ENCODE assay signal across 18 cellular contexts in genomic region chr2:136020831-136021230, GRCh38. TPM values are rescaled to one million over a fixed set of nuclear protein-coding genes. Genes with fewer than 3 reads are reported as not detected.
DNase-seq lines count a peak whose midpoint lies in the region; FAIRE-seq and TF ChIP-seq lines count a peak whose summit lies in the region.
"Had no signal": no experiment of that assay in that cellular context is flagged by ENCODE, and none has a peak within 500 bp of the region (broad histone marks: within the 10 kb centered on the region; RNA-seq: fewer than 3 reads in every experiment).

No MANE protein-coding gene starts in this region.

- H3K4ac ChIP-seq in neuronal stem cell (ENCODE audit: low read length) = no peak overlapping the region

- no peaks in the 10 kb centered on the region for H3K9me3 ChIP-seq in neuronal stem cell (replicated peaks in 1 of 2; ENCODE audit: control insufficient read depth in 2 of 2, insufficient read depth in 1 of 2, low read depth in 1 of 2, low read length in 2 of 2)
- H3K9me3 ChIP-seq: A549, Peyer's patch, SK-N-SH had no signal

- no peak overlapping the region for H2BK120ac ChIP-seq in neuronal stem cell (ENCODE audit: low read depth, low read length)

- H3K18ac ChIP-seq in neuronal stem cell (ENCODE audit: low read length) = no peak overlapping the region

- intact Hi-C loops in head of caudate nucleus (cut with DNase I) = loop anchor here (10.0 kb wide), 1 partner anchor 94 kb away; the partner anchor contains the start of gene CXCR4

- H3K4me2 ChIP-seq in neuronal stem cell (ENCODE audit: insufficient read depth, low read length, poor library complexity, severe bottlenecking) = no peak overlapping the region
- H3K4me2 ChIP-seq: A549, SK-N-SH had no signal

- no peak overlapping the region for H3K9ac ChIP-seq in neuronal stem cell (ENCODE audit: low read depth, low read length, poor library complexity)
- H3K9ac ChIP-seq: SK-N-SH had no signal

- H3K14ac ChIP-seq in neuronal stem cell (ENCODE audit: low read length) = no peak overlapping the region

- TF ChIP-seq CTCF in D721Med (IDR thresholded peaks at IDR 0.05; ENCODE audit: insufficient read depth, missing control alignments) (no peak), HL-60 (IDR thresholded peaks at IDR 0.05; ENCODE audit: insufficient read depth, low read length) (no peak)

- peak overlapping the region; percentile 8; the same call in 1 of the 2 replicates for H3K27ac ChIP-seq in HL-60 (replicated peaks)
- H3K27ac ChIP-seq in cingulate gyrus (ENCODE audit: low read depth, low read length) = peak overlapping the region; percentile 48
- H3K27ac ChIP-seq in neuronal stem cell (replicated peaks; ENCODE audit: low read length) = no peak overlapping the region
- H3K27ac ChIP-seq: A549, C4-2B, Peyer's patch had no signal

- H3K79me1 ChIP-seq in neuronal stem cell (ENCODE audit: low read depth, low read length) = no peaks in the 10 kb centered on the region

- H3K23ac ChIP-seq in neuronal stem cell (ENCODE audit: low read depth, low read length, poor library complexity) = no peak overlapping the region

- H3K4me1 ChIP-seq in neuronal stem cell (ENCODE audit: control insufficient read depth in 2 of 2, insufficient read depth in 1 of 2, low read depth in 1 of 2, low read length in 2 of 2) = peaks cover 23 to 44% of the 10 kb centered on the region in 2 donors
- H3K4me1 ChIP-seq: Peyer's patch had no signal

- DNase-seq in D721Med (ENCODE audit: insufficient read length, low spot score) (no peak), HL-60 (ENCODE audit: low read depth in 1 of 2, low spot score in 1 of 2) (no peak), neuronal stem cell (ENCODE audit: low spot score) (peak; percentile 67), superior temporal gyrus (ENCODE audit: extremely low spot score) (no peak), head of caudate nucleus (no peak), nucleus accumbens (lab: John Stamatoyannopoulos, UW) (no peak)
- DNase-seq in central memory CD4-positive, alpha-beta T cell = no peak
- DNase-seq: COR-L47, KBM-7, NCI-H1092, NCI-H2081 treated with DMSO at 0.1 percent for 48 hours, NCI-H510A treated with DMSO at 0.1 percent for 48 hours, Peyer's patch, SK-N-SH had no signal

- no peak overlapping the region for H3K4me3 ChIP-seq in HL-60 (replicated peaks; ENCODE audit: insufficient read depth, low read length)
- no peak overlapping the region for H3K4me3 ChIP-seq in neuronal stem cell (ENCODE audit: low read length in 2 of 2)
- H3K4me3 ChIP-seq: A549, Peyer's patch had no signal

- H2BK12ac ChIP-seq in neuronal stem cell (ENCODE audit: low read length) = no peak overlapping the region

- H2AK5ac ChIP-seq in neuronal stem cell (ENCODE audit: low read depth, low read length) = no peak overlapping the region

- H2BK5ac ChIP-seq in neuronal stem cell (ENCODE audit: low read length) = no peak overlapping the region

- H4K8ac ChIP-seq in neuronal stem cell (ENCODE audit: low read depth, low read length) = no peak overlapping the region

- peak; percentile 32 for FAIRE-seq in D721Med (lab: Jason Lieb, UNC)
- FAIRE-seq: A549, H1 had no signal

- H2BK15ac ChIP-seq in neuronal stem cell (ENCODE audit: low read length) = no peak overlapping the region

- H3K27me3 ChIP-seq in HL-60 (ENCODE audit: insufficient read depth, poor library complexity, severe bottlenecking) (no peaks in the 10 kb centered on the region), neuronal stem cell (ENCODE audit: control insufficient read depth in 3 of 3, insufficient read depth in 3 of 3, low read depth in 1 of 3, low read length in 3 of 3) (no peaks in the 10 kb centered on the region)
- H3K27me3 ChIP-seq: Peyer's patch had no signal

- H3K36me3 ChIP-seq in neuronal stem cell (replicated peaks in 1 of 2; ENCODE audit: control insufficient read depth in 2 of 2, insufficient read depth in 2 of 2, low read length in 2 of 2) = no peaks in the 10 kb centered on the region
- H3K36me3 ChIP-seq: Peyer's patch had no signal

- no peak overlapping the region for H4K91ac ChIP-seq in neuronal stem cell (ENCODE audit: low read depth, low read length, poor library complexity)

- H2AFZ ChIP-seq in neuronal stem cell (ENCODE audit: low read length) = no peak overlapping the region

- WGBS in neuronal stem cell (ENCODE audit: extremely low coverage in 2 of 2, insufficient read length in 2 of 2, insufficient replicate concordance in 1 of 2), 2 donors = no CpG with 5 or more reads among the region's 2 CpGs

RNA-seq across cellular contexts. Expression of gene DARS1, which starts 35.4 kb away (rescaled TPM):
- polyA plus RNA-seq in neuronal stem cell (2013, experiment 1 of 2) = 114 TPM
- 104 TPM for polyA plus RNA-seq in neuronal stem cell (2013, experiment 2 of 2)
